21 cellular contexts compared by ENCODE assay signal in genomic region chr20:16027710-16028109, GRCh38.
"Had no signal": no experiment of that assay in that cellular context is flagged by ENCODE, and none has a peak within 500 bp of the region (broad histone marks: within the 10 kb centered on the region; RNA-seq: fewer than 3 reads in every experiment).

No MANE protein-coding gene starts in this region.

- ATAC-seq: activated T-helper 17 cell treated with anti-CD3 and anti-CD28 coated beads, Interleukin-2, amount 50 U/mL, for 72 hours; esophagus mucosa; gastrocnemius medialis; heart left ventricle; left ventricle myocardium superior; naive thymus-derived CD8-positive, alpha-beta T cell had no signal

- H3K27me3 Mint-ChIP-seq: activated CD4-positive, alpha-beta memory T cell treated with anti-CD3 and anti-CD28 coated beads for 36 hours; activated T-helper 17 cell treated with anti-CD3 and anti-CD28 coated beads, Interleukin-2, amount 50 U/mL, for 72 hours had no signal

- H3K27me3 ChIP-seq: gastrocnemius medialis, heart left ventricle, spleen, tibial artery had no signal

- H3K36me3 ChIP-seq: gastrocnemius medialis, heart left ventricle, spleen, tibial artery had no signal

- H3K4me1 Mint-ChIP-seq: activated naive CD8-positive, alpha-beta T cell treated with anti-CD3 and anti-CD28 coated beads for 36 hours; activated T-helper 17 cell treated with anti-CD3 and anti-CD28 coated beads, Interleukin-2, amount 50 U/mL, for 72 hours had no signal

- H3K27ac ChIP-seq: gastrocnemius medialis, heart left ventricle, spleen, tibial artery had no signal

- H3K27ac Mint-ChIP-seq: activated CD4-positive, alpha-beta memory T cell treated with anti-CD3 and anti-CD28 coated beads for 36 hours; activated naive CD8-positive, alpha-beta T cell treated with anti-CD3 and anti-CD28 coated beads for 36 hours; activated T-helper 17 cell treated with anti-CD3 and anti-CD28 coated beads, Interleukin-2, amount 50 U/mL, for 72 hours; immature natural killer cell; naive thymus-derived CD8-positive, alpha-beta T cell; T-helper 2 cell treated with Interferon-gamma antibody and Interleukin-4, amounts not matched to agents 5 μg/mL and 100 μg/mL, for 36 hours had no signal

- H3K9me3 ChIP-seq: gastrocnemius medialis, heart left ventricle, tibial artery had no signal

- DNase-seq: activated CD4-positive, alpha-beta memory T cell treated with anti-CD3 and anti-CD28 coated beads for 36 hours; activated CD4-positive, alpha-beta T cell treated with anti-CD3 and anti-CD28 coated beads for 4 hours; activated naive CD4-positive, alpha-beta T cell; activated naive CD8-positive, alpha-beta T cell treated with anti-CD3 and anti-CD28 coated beads for 36 hours; activated T-cell treated with anti-CD3 and anti-CD28 coated beads, Interleukin-2, amount 50 U/mL, for 1 hour; amniotic stem cell; central memory CD4-positive, alpha-beta T cell; gastrocnemius medialis; heart left ventricle; immature natural killer cell; left ventricle myocardium superior; naive thymus-derived CD8-positive, alpha-beta T cell; posterior cingulate gyrus; retina; spleen; stimulated activated CD4-positive, alpha-beta T cell treated with anti-CD3 and anti-CD28 coated beads, Interleukin-4, amount 100 ng/mL, for 4 hours; stimulated activated naive CD4-positive, alpha-beta T cell treated with Interleukin-2 at 50 U/mL for 16 hours; tibial artery had no signal

- H3K9me3 Mint-ChIP-seq: activated naive CD8-positive, alpha-beta T cell treated with anti-CD3 and anti-CD28 coated beads for 36 hours had no signal

- H3K4me3 ChIP-seq: gastrocnemius medialis, heart left ventricle, spleen, tibial artery had no signal

- H3K4me1 ChIP-seq: gastrocnemius medialis, heart left ventricle, tibial artery had no signal

- H3K36me3 Mint-ChIP-seq: activated CD4-positive, alpha-beta memory T cell treated with anti-CD3 and anti-CD28 coated beads for 36 hours; activated naive CD8-positive, alpha-beta T cell treated with anti-CD3 and anti-CD28 coated beads for 36 hours; immature natural killer cell; naive thymus-derived CD8-positive, alpha-beta T cell had no signal

- H3K4me3 Mint-ChIP-seq: activated CD4-positive, alpha-beta memory T cell treated with anti-CD3 and anti-CD28 coated beads for 36 hours; activated naive CD8-positive, alpha-beta T cell treated with anti-CD3 and anti-CD28 coated beads for 36 hours; activated T-helper 17 cell treated with anti-CD3 and anti-CD28 coated beads, Interleukin-2, amount 50 U/mL, for 72 hours; immature natural killer cell; naive thymus-derived CD8-positive, alpha-beta T cell; T-helper 2 cell treated with Interferon-gamma antibody and Interleukin-4, amounts not matched to agents 5 μg/mL and 100 μg/mL, for 36 hours had no signal
